ENCODE assay signal across 25 cellular contexts in the genomic region with DNA sequence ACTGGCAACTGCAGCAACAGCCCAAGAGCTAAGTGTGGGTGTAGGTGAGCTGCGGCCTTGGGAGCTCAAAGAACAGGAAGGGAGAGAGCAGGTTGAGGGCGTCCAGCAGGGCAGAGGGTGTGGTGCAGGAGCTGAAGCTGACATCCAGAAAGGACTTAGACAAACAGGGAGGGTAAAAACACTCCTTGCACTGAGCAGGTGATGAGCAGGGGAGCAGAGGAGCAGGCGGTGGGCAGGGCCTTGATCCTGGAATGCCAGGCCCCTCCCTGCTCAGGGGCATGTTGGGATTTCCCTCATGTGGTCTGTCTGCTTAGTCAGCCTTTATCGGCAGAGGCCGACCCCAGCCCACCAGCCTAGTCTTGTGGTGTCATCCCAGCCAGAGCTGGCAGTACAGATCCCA.
"Had no signal": no experiment of that assay in that cellular context is flagged by ENCODE, and none has a peak within 500 bp of the region (broad histone marks: within the 10 kb centered on the region; RNA-seq: fewer than 3 reads in every experiment).

No MANE protein-coding gene starts in this region.

- FAIRE-seq: islet of Langerhans had no signal

- H3K36me3 Mint-ChIP-seq: activated CD4-positive, alpha-beta memory T cell treated with anti-CD3 and anti-CD28 coated beads for 36 hours; activated naive CD4-positive, alpha-beta T cell treated with anti-CD3 and anti-CD28 coated beads, Interleukin-2, amount 10 ng/mL, durations not matched to agents 7 days and 5 days; naive thymus-derived CD4-positive, alpha-beta T cell had no signal

- H3K4me3 ChIP-seq: breast epithelium, heart left ventricle, right atrium auricular region, testis, uterus had no signal

- H3K27ac Mint-ChIP-seq: activated CD4-positive, alpha-beta memory T cell treated with anti-CD3 and anti-CD28 coated beads for 36 hours; activated CD4-positive, alpha-beta T cell treated with anti-CD3 and anti-CD28 coated beads, Interleukin-2, amount 10 ng/mL, durations not matched to agents 24 days and 14 days; naive thymus-derived CD4-positive, alpha-beta T cell had no signal

- H3K79me2 ChIP-seq: parathyroid adenoma had no signal

- H3K36me3 ChIP-seq: breast epithelium, heart left ventricle, right atrium auricular region, uterus had no signal

- H3K4me1 Mint-ChIP-seq: activated CD4-positive, alpha-beta T cell treated with anti-CD3 and anti-CD28 coated beads, Interleukin-2, amount 10 ng/mL, durations not matched to agents 24 days and 14 days; activated naive CD4-positive, alpha-beta T cell treated with anti-CD3 and anti-CD28 coated beads, Interleukin-2, amount 10 ng/mL, durations not matched to agents 7 days and 5 days; naive thymus-derived CD4-positive, alpha-beta T cell had no signal

- ATAC-seq: activated CD4-positive, CD25-positive, alpha-beta regulatory T cell treated with anti-CD3 and anti-CD28 coated beads, Interleukin-2, amount 50 U/mL, for 24 hours; heart left ventricle; left ventricle myocardium superior; naive thymus-derived CD4-positive, alpha-beta T cell had no signal

- H3K27ac ChIP-seq: breast epithelium, heart left ventricle, parathyroid adenoma, right atrium auricular region, testis, uterus had no signal

- H3K9me3 Mint-ChIP-seq: activated CD4-positive, alpha-beta memory T cell treated with anti-CD3 and anti-CD28 coated beads for 36 hours; activated CD4-positive, alpha-beta T cell treated with anti-CD3 and anti-CD28 coated beads, Interleukin-2, amount 10 ng/mL, durations not matched to agents 24 days and 14 days; activated naive CD4-positive, alpha-beta T cell treated with anti-CD3 and anti-CD28 coated beads, Interleukin-2, amount 10 ng/mL, durations not matched to agents 7 days and 5 days had no signal

- H3K27me3 ChIP-seq: breast epithelium, heart left ventricle, right atrium auricular region, testis, uterus had no signal

- H2AFZ ChIP-seq: parathyroid adenoma had no signal

- H3K4me1 ChIP-seq: breast epithelium, parathyroid adenoma, testis, uterus had no signal

- H3K4me3 Mint-ChIP-seq: activated CD4-positive, alpha-beta memory T cell treated with anti-CD3 and anti-CD28 coated beads for 36 hours; activated CD4-positive, alpha-beta T cell treated with anti-CD3 and anti-CD28 coated beads, Interleukin-2, amount 10 ng/mL, durations not matched to agents 24 days and 14 days; activated naive CD4-positive, alpha-beta T cell treated with anti-CD3 and anti-CD28 coated beads, Interleukin-2, amount 10 ng/mL, durations not matched to agents 7 days and 5 days; naive thymus-derived CD4-positive, alpha-beta T cell had no signal

- H3K9me3 ChIP-seq: breast epithelium, heart left ventricle, right atrium auricular region, testis, uterus had no signal

- DNase-seq: activated CD4-positive, alpha-beta memory T cell treated with anti-CD3 and anti-CD28 coated beads for 36 hours; activated CD4-positive, alpha-beta T cell treated with anti-CD3 and anti-CD28 coated beads, Interleukin-2, amount 10 ng/mL, durations not matched to agents 24 days and 14 days; activated CD8-positive, alpha-beta memory T cell treated with anti-CD3 and anti-CD28 coated beads, Interleukin-2, amount 50 U/mL, for 4 hours; activated gamma-delta T cell; activated naive CD4-positive, alpha-beta T cell treated with anti-CD3 and anti-CD28 coated beads, Interleukin-2, amount 10 ng/mL, durations not matched to agents 7 days and 5 days; activated T-cell treated with anti-CD3 and anti-CD28 coated beads, Interleukin-2, amount 50 U/mL, for 1 hour; amniotic stem cell; central memory CD4-positive, alpha-beta T cell; dermis blood vessel endothelial cell; effector CD8-positive, alpha-beta T cell; heart left ventricle; hypothalamus; left ventricle myocardium superior; naive thymus-derived CD4-positive, alpha-beta T cell; occipital lobe; stimulated activated CD4-positive, alpha-beta T cell treated with anti-CD3 and anti-CD28 coated beads, Interleukin-2, amount 100 ng/mL, for 48 hours; stimulated activated naive CD4-positive, alpha-beta T cell treated with Interleukin-2 at 50 U/mL for 16 hours; testis; trophoblast cell; uterus had no signal
